In genomic region chr20:23668477-23668951, GRCh38 we compare ENCODE assay signal across 10 cellular contexts. TPM values are rescaled to one million over a fixed set of nuclear protein-coding genes. Genes with fewer than 3 reads are reported as not detected.
DNase-seq lines count a peak whose midpoint lies in the region; ATAC-seq lines count a peak whose summit lies in the region.
"Had no signal": no experiment of that assay in that cellular context is flagged by ENCODE, and none has a peak within 500 bp of the region (broad histone marks: within the 10 kb centered on the region; RNA-seq: fewer than 3 reads in every experiment).

No MANE protein-coding gene starts in this region.

- no peaks in the 10 kb centered on the region for H3K9me3 ChIP-seq in CD4-positive, CD25-positive, alpha-beta regulatory T cell (ENCODE audit: control insufficient read depth in 2 of 2, low read length in 2 of 2)

- no peak overlapping the region for H3K27ac ChIP-seq in CD4-positive, CD25-positive, alpha-beta regulatory T cell (ENCODE audit: insufficient read depth, low read length, poor library complexity, severe bottlenecking)
- H3K27ac ChIP-seq: SK-N-MC had no signal

- H3K36me3 Mint-ChIP-seq in CD4-positive, CD25-positive, alpha-beta regulatory T cell: no peaks in the 10 kb centered on the region
- no peaks in the 10 kb centered on the region for H3K36me3 Mint-ChIP-seq in activated T-helper 2 cell treated with anti-CD3 and anti-CD28 coated beads, Interferon-gamma antibody, Interleukin-2, Interleukin-4, amounts not matched to agents 10 μg/mL and 5 μg/mL and 100 μg/mL, durations not matched to agents 14 hours and 24 hours and 36 hours (ENCODE audit: low read depth)

- H3K36me3 ChIP-seq in CD4-positive, CD25-positive, alpha-beta regulatory T cell (ENCODE audit: control insufficient read depth, insufficient read depth, low read length): no peaks in the 10 kb centered on the region

- no peaks in the 10 kb centered on the region for H3K4me1 ChIP-seq in CD4-positive, CD25-positive, alpha-beta regulatory T cell (ENCODE audit: control insufficient read depth, insufficient read depth, low read length, poor library complexity, severe bottlenecking)

- H3K4me3 ChIP-seq in CD4-positive, CD25-positive, alpha-beta regulatory T cell (ENCODE audit: low read depth, low read length): no peak overlapping the region
- H3K4me3 ChIP-seq: SK-N-MC had no signal

- ATAC-seq in CD4-positive, CD25-positive, alpha-beta regulatory T cell (ENCODE audit: low read depth in 2 of 2): peak in 1 of 2 donors; percentile 45
- ATAC-seq in GM18868 (IDR thresholded peaks at IDR 0.05; ENCODE audit: unreplicated experiment) (peak; percentile 86), HG03432 (IDR thresholded peaks at IDR 0.05; ENCODE audit: unreplicated experiment) (peak; percentile 89), left cardiac atrium (peak; percentile 78 to 84), GM18870 (IDR thresholded peaks at IDR 0.05; ENCODE audit: unreplicated experiment) (no peak)

- peaks cover 0 to 2% (median 0%) of the 10 kb centered on the region in 7 donors for H3K9me3 Mint-ChIP-seq in CD4-positive, CD25-positive, alpha-beta regulatory T cell
- H3K9me3 Mint-ChIP-seq in activated T-helper 2 cell treated with anti-CD3 and anti-CD28 coated beads, Interferon-gamma antibody, Interleukin-2, Interleukin-4, amounts not matched to agents 10 μg/mL and 5 μg/mL and 100 μg/mL, durations not matched to agents 14 hours and 24 hours and 36 hours: no peaks in the 10 kb centered on the region

- no peaks in the 10 kb centered on the region for H3K27me3 Mint-ChIP-seq in CD4-positive, CD25-positive, alpha-beta regulatory T cell
- H3K27me3 Mint-ChIP-seq in activated T-helper 2 cell treated with anti-CD3 and anti-CD28 coated beads, Interferon-gamma antibody, Interleukin-2, Interleukin-4, amounts not matched to agents 10 μg/mL and 5 μg/mL and 100 μg/mL, durations not matched to agents 14 hours and 24 hours and 36 hours (ENCODE audit: low read depth): no peaks in the 10 kb centered on the region

- H3K27me3 ChIP-seq in CD4-positive, CD25-positive, alpha-beta regulatory T cell (ENCODE audit: control insufficient read depth, insufficient read depth, low read length): no peaks in the 10 kb centered on the region

- H3K27ac Mint-ChIP-seq in CD4-positive, CD25-positive, alpha-beta regulatory T cell: no peak overlapping the region
- no peak overlapping the region for H3K27ac Mint-ChIP-seq in activated T-helper 2 cell treated with anti-CD3 and anti-CD28 coated beads, Interferon-gamma antibody, Interleukin-2, Interleukin-4, amounts not matched to agents 10 μg/mL and 5 μg/mL and 100 μg/mL, durations not matched to agents 14 hours and 24 hours and 36 hours

- H3K4me3 Mint-ChIP-seq in CD4-positive, CD25-positive, alpha-beta regulatory T cell: no peak overlapping the region
- no peak overlapping the region for H3K4me3 Mint-ChIP-seq in activated T-helper 2 cell treated with anti-CD3 and anti-CD28 coated beads, Interferon-gamma antibody, Interleukin-2, Interleukin-4, amounts not matched to agents 10 μg/mL and 5 μg/mL and 100 μg/mL, durations not matched to agents 14 hours and 24 hours and 36 hours (ENCODE audit: low read depth)

- H3K4me1 Mint-ChIP-seq in CD4-positive, CD25-positive, alpha-beta regulatory T cell: no peaks in the 10 kb centered on the region
- H3K4me1 Mint-ChIP-seq in activated T-helper 2 cell treated with anti-CD3 and anti-CD28 coated beads, Interferon-gamma antibody, Interleukin-2, Interleukin-4, amounts not matched to agents 10 μg/mL and 5 μg/mL and 100 μg/mL, durations not matched to agents 14 hours and 24 hours and 36 hours (ENCODE audit: low read depth): no peaks in the 10 kb centered on the region

- DNase-seq in CD4-positive, CD25-positive, alpha-beta regulatory T cell: peak in 2 of 3 donors; percentile 18 to 36
- DNase-seq in NCI-H82 treated with DMSO at 0.1 percent for 48 hours (lab: John Stamatoyannopoulos, UW; ENCODE audit: unreplicated experiment) (peak; percentile 21), left cardiac atrium (no peak), renal cortical epithelial cell (ENCODE audit: low read depth) (peak; percentile 48)
- peak; percentile 16 for DNase-seq in activated T-helper 2 cell treated with anti-CD3 and anti-CD28 coated beads, Interferon-gamma antibody, Interleukin-2, Interleukin-4, amounts not matched to agents 10 μg/mL and 5 μg/mL and 100 μg/mL, durations not matched to agents 14 hours and 24 hours and 36 hours (ENCODE audit: low spot score)

- intact Hi-C loops in activated T-helper 2 cell treated with anti-CD3 and anti-CD28 coated beads, Interferon-gamma antibody, Interleukin-2, Interleukin-4, amounts not matched to agents 10 μg/mL and 5 μg/mL and 100 μg/mL, durations not matched to agents 14 hours and 24 hours and 36 hours (cut with micrococcal nuclease): no loop called here
- intact Hi-C loops in left cardiac atrium (cut with DNase I): no loop called here

RNA-seq across cellular contexts. Expression of gene CST4, which starts 20.3 kb away (rescaled TPM):
- total RNA-seq in CD4-positive, CD25-positive, alpha-beta regulatory T cell: not detected
- polyA plus RNA-seq in CD4-positive, CD25-positive, alpha-beta regulatory T cell: not detected
- not detected in 2 replicates for total RNA-seq in activated T-helper 2 cell treated with anti-CD3 and anti-CD28 coated beads, Interferon-gamma antibody, Interleukin-2, Interleukin-4, amounts not matched to agents 10 μg/mL and 5 μg/mL and 100 μg/mL, durations not matched to agents 14 hours and 24 hours and 36 hours
- not detected for total RNA-seq in left cardiac atrium
- total RNA-seq in renal cortical epithelial cell: not detected in 2 replicates
- total RNA-seq: skeletal muscle tissue had no signal

RNA-seq across cellular contexts. Expression of gene CST3, which starts 30.8 kb away (rescaled TPM):
- total RNA-seq in CD4-positive, CD25-positive, alpha-beta regulatory T cell: 2.5 TPM
- 1 to 10 TPM in 3 of 4 donors, under 1 TPM in 1; 0.73 to 2.7 (median 1.6) TPM for polyA plus RNA-seq in CD4-positive, CD25-positive, alpha-beta regulatory T cell
- total RNA-seq in activated T-helper 2 cell treated with anti-CD3 and anti-CD28 coated beads, Interferon-gamma antibody, Interleukin-2, Interleukin-4, amounts not matched to agents 10 μg/mL and 5 μg/mL and 100 μg/mL, durations not matched to agents 14 hours and 24 hours and 36 hours: 0.82 and 1.5 TPM in 2 replicates
- total RNA-seq in left cardiac atrium: 1,000 to 10,000 TPM in 1 of 2 donors, 100 to 1,000 TPM in 1; 940 to 1,205 TPM
- 247 and 632 TPM in 2 replicates for total RNA-seq in renal cortical epithelial cell

Comparison
In these comparisons a context has a peak if more than half of its experiments do, and no peak if none do; other contexts are left out.
1. RNA of gene CST3, which starts 30.8 kb away (total RNA-seq): 940 to 1,205 TPM in left cardiac atrium and 247 to 632 TPM in renal cortical epithelial cell; 2.5 TPM in CD4-positive, CD25-positive, alpha-beta regulatory T cell (single experiment) and 0.82 to 1.5 TPM in activated T-helper 2 cell treated with anti-CD3 and anti-CD28 coated beads, Interferon-gamma antibody, Interleukin-2, Interleukin-4, amounts not matched to agents 10 μg/mL and 5 μg/mL and 100 μg/mL, durations not matched to agents 14 hours and 24 hours and 36 hours; every median in the first group is over 10 times any median in the second.